13 cellular contexts compared by ENCODE assay signal in genomic region chrX:29477878-29478277, GRCh38.
DNase-seq lines count a peak whose midpoint lies in the region; ATAC-seq, FAIRE-seq and TF ChIP-seq lines count a peak whose summit lies in the region.
"Had no signal": no experiment of that assay in that cellular context is flagged by ENCODE, and none has a peak within 500 bp of the region (broad histone marks: within the 10 kb centered on the region; RNA-seq: fewer than 3 reads in every experiment).

No MANE protein-coding gene starts in this region.

- H3K9ac ChIP-seq in MM.1S (ENCODE audit: low read length) = peak overlapping the region; percentile 48; the same call in 1 of the 2 replicates

- intact Hi-C loops in testis (cut with DNase I; ENCODE audit: low total_unique reads) = no loop called here

- peak; percentile 39 for ATAC-seq in GM21381 (IDR thresholded peaks at IDR 0.05; ENCODE audit: unreplicated experiment)
- peak; percentile 27 for ATAC-seq in HG02973 (IDR thresholded peaks at IDR 0.05; ENCODE audit: unreplicated experiment)
- ATAC-seq: activated CD4-positive, alpha-beta T cell treated with anti-CD3 and anti-CD28 coated beads for 36 hours had no signal

- H3K9me2 ChIP-seq in MM.1S (replicated peaks; ENCODE audit: insufficient read depth, low read length) = no peaks in the 10 kb centered on the region

- H3K36me3 ChIP-seq in MM.1S (replicated peaks; ENCODE audit: insufficient read depth, low read length) = no peaks in the 10 kb centered on the region
- no peaks in the 10 kb centered on the region for H3K36me3 ChIP-seq in testis (ENCODE audit: low read depth, missing control alignments)
- H3K36me3 ChIP-seq: thoracic aorta had no signal

- H4K20me1 ChIP-seq in MM.1S (ENCODE audit: insufficient read depth, low read length) = no peaks in the 10 kb centered on the region

- TF ChIP-seq CTCF in MM.1S (IDR thresholded peaks at IDR 0.05; ENCODE audit: low read length) (no peak), testis (IDR thresholded peaks at IDR 0.05) (no peak)

- H3F3A ChIP-seq in MM.1S (ENCODE audit: insufficient read depth, low read length) = peaks cover 6% of the 10 kb centered on the region

- H2AFZ ChIP-seq in MM.1S (ENCODE audit: low read length) = peak overlapping the region; percentile 47

- H3K9me3 ChIP-seq in MM.1S (replicated peaks; ENCODE audit: insufficient read depth, low read length) (no peaks in the 10 kb centered on the region), testis (no peaks in the 10 kb centered on the region)
- H3K9me3 ChIP-seq: thoracic aorta had no signal

- H3K79me2 ChIP-seq in MM.1S (ENCODE audit: low read length) = no peaks in the 10 kb centered on the region

- DNase-seq in GM18507 (ENCODE audit: extremely low spot score, insufficient read length, low read depth) (no peak), MM.1S (peak; percentile 15), HCEC 1CT (no peak), NCI-H1417 (lab: John Stamatoyannopoulos, UW) (no peak), testis (no peak)
- DNase-seq in activated effector memory CD4-positive, alpha-beta T cell treated with anti-CD3 and anti-CD28 coated beads, Interleukin-2, amount 50 U/mL, for 16 hours = no peak
- DNase-seq: activated gamma-delta T cell treated with Interleukin-2 at 50 U/mL for 16 hours; CD4-positive, alpha-beta memory T cell; NCI-H2171 had no signal

- H3K27me3 ChIP-seq in MM.1S (replicated peaks; ENCODE audit: insufficient read depth, low read length) = no peaks in the 10 kb centered on the region
- no peaks in the 10 kb centered on the region for H3K27me3 ChIP-seq in testis

- H3K4me3 ChIP-seq in MM.1S (ENCODE audit: low read length) (peak overlapping the region; percentile 53), testis (no peak overlapping the region)
- H3K4me3 ChIP-seq: thoracic aorta had no signal

- 37 to 67% methylated on average over 1 of the region's 1 CpG for WGBS in testis, 2 donors

- H3K4me1 ChIP-seq in MM.1S (ENCODE audit: low read length) (no peaks in the 10 kb centered on the region), testis (no peaks in the 10 kb centered on the region)

- H3K27ac ChIP-seq in MM.1S (ENCODE audit: low read length) (peak overlapping the region; percentile 55; the same call in 1 of the 2 replicates), testis (no peak overlapping the region)
- H3K27ac ChIP-seq: thoracic aorta had no signal

- no peak for TF ChIP-seq POLR2A in testis (IDR thresholded peaks at IDR 0.05)

- peak overlapping the region; percentile 69 for H3K4me2 ChIP-seq in MM.1S (ENCODE audit: low read depth, low read length)

- FAIRE-seq in GM18507 (lab: Jason Lieb, UNC) = peak; percentile 84
